ENCODE assay signal across 1 cellular context in genomic region chr19:47124937-47125668, GRCh38.
TF ChIP-seq lines count a peak whose summit lies in the region.

No MANE protein-coding gene starts in this region.

TF ChIP-seq in HepG2, 621 proteins besides CTCF, POLR2A, EP300 and RAD21 (continued from another document):
- TF ChIP-seq MLXIP (CRISPR knock-in tag; IDR thresholded peaks at IDR 0.05; ENCODE audit: borderline replicate concordance) (no peak), ZNF557 (CRISPR knock-in tag; IDR thresholded peaks at IDR 0.05) (no peak), ZFY (CRISPR knock-in tag; IDR thresholded peaks at IDR 0.05) (no peak), LRRFIP1 (CRISPR knock-in tag; conservative IDR thresholded peaks at IDR 0.05) (no peak), MYC (CRISPR knock-in tag; IDR thresholded peaks at IDR 0.05; ENCODE audit: borderline replicate concordance) (no peak), HNRNPLL (IDR thresholded peaks at IDR 0.05; ENCODE audit: low read depth, low read length, poor library complexity, severe bottlenecking) (no peak), ZNF331 (CRISPR knock-in tag; IDR thresholded peaks at IDR 0.05) (no peak), MZF1 (CRISPR knock-in tag; IDR thresholded peaks at IDR 0.05; ENCODE audit: borderline replicate concordance) (no peak), CHD2 (IDR thresholded peaks at IDR 0.05; ENCODE audit: low read depth, low read length) (no peak), NONO (IDR thresholded peaks at IDR 0.05) (no peak), NONO (CRISPR knock-in tag; conservative IDR thresholded peaks at IDR 0.05) (no peak), DNMT3B (CRISPR knock-in tag; conservative IDR thresholded peaks at IDR 0.05) (0 out of 2 replicates have a peak, but pooled peaks have one; percentile 60), ZNF33B (CRISPR knock-in tag; IDR thresholded peaks at IDR 0.05) (no peak), CAMTA2 (CRISPR knock-in tag; IDR thresholded peaks at IDR 0.05; ENCODE audit: borderline replicate concordance) (no peak), MYNN (CRISPR knock-in tag; IDR thresholded peaks at IDR 0.05; ENCODE audit: low read depth) (no peak), ZKSCAN8 (CRISPR knock-in tag; IDR thresholded peaks at IDR 0.05; ENCODE audit: borderline replicate concordance) (no peak)
- TF ChIP-seq, protein P1, sequence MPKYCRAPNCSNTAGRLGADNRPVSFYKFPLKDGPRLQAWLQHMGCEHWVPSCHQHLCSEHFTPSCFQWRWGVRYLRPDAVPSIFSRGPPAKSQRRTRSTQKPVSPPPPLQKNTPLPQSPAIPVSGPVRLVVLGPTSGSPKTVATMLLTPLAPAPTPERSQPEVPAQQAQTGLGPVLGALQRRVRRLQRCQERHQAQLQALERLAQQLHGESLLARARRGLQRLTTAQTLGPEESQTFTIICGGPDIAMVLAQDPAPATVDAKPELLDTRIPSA (CRISPR knock-in tag; IDR thresholded peaks at IDR 0.05; ENCODE audit: borderline replicate concordance) = no peak
